11 cellular contexts compared by ENCODE assay signal in the genomic region with DNA sequence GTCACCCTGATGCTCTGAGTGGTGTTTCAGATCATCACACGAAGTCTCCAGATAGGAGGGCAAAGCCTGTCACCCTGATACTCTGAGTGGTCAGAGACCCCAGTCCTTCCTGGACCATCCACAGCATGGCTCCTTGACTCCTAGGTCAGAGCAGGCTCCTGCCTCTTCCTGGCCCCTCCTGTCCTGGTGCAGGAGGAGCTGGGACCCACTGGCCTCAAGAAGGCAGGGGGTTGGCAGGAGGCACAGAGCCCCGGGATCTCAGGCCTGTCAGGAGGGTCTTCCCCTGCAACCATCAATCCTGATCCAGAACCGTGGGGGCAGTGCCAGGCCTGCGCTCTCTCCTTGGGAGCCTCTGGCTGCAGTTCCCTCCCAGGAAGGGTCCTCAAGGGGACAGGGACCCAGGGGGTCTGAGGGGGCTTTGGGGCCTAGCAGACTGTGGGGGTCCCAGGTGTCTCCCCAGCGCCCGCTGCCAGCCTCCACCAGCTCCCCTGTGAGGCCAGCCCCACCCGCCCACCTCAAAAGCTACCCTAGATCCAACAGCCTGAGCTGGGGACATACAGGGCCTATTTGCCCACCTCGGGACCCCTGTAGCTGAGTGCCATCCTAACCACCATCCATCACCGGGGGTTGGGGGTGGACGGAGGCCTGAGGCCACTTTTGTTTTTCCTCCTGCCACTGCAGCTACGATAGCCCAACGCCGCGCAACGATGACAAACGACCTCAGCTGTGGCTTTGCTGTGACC.
"Had no signal": no experiment of that assay in that cellular context is flagged by ENCODE, and none has a peak within 500 bp of the region (broad histone marks: within the 10 kb centered on the region; RNA-seq: fewer than 3 reads in every experiment).

No MANE protein-coding gene starts in this region.

- H3K4me1 Mint-ChIP-seq: naive thymus-derived CD4-positive, alpha-beta T cell; T-cell had no signal

- DNase-seq: activated naive CD4-positive, alpha-beta T cell treated with anti-CD3 and anti-CD28 coated beads, Interleukin-2, amount 50 U/mL, for 16 hours; activated T-cell treated with anti-CD3 and anti-CD28 coated beads, Interleukin-2, amount 50 U/mL, for 72 hours; heart right ventricle; stimulated activated CD4-positive, alpha-beta T cell treated with anti-CD3 and anti-CD28 coated beads, Interleukin-12 subunit alpha, Interleukin-12 subunit beta, amount 100 ng/mL, for 4 hours; stimulated activated CD4-positive, alpha-beta T cell treated with anti-CD3 and anti-CD28 coated beads, Interleukin-2, amount 100 ng/mL, for 24 hours; T-helper 9 cell; thyroid gland had no signal

- ATAC-seq: activated T-cell treated with anti-CD3 and anti-CD28 coated beads, Interleukin-2, amount 50 U/mL, for 72 hours; gastroesophageal sphincter; heart right ventricle; left colon; naive thymus-derived CD4-positive, alpha-beta T cell; T-cell had no signal

- H3K36me3 ChIP-seq: thyroid gland had no signal

- H3K36me3 Mint-ChIP-seq: T-cell had no signal

- H3K4me1 ChIP-seq: heart right ventricle, thyroid gland had no signal

- H3K9me3 ChIP-seq: gastroesophageal sphincter, thyroid gland had no signal

- H3K27ac ChIP-seq: gastroesophageal sphincter, heart right ventricle, thyroid gland had no signal

- H3K4me3 Mint-ChIP-seq: activated T-cell treated with anti-CD3 and anti-CD28 coated beads, Interleukin-2, amount 50 U/mL, for 72 hours; naive thymus-derived CD4-positive, alpha-beta T cell; T-cell had no signal

- H3K27me3 ChIP-seq: gastroesophageal sphincter, heart right ventricle, thyroid gland had no signal

- H3K27ac Mint-ChIP-seq: activated T-cell treated with anti-CD3 and anti-CD28 coated beads, Interleukin-2, amount 50 U/mL, for 72 hours; naive thymus-derived CD4-positive, alpha-beta T cell; T-cell had no signal

- H3K4me3 ChIP-seq: gastroesophageal sphincter, heart right ventricle, thyroid gland had no signal
